Comparison of ENCODE assay signal across 1 cellular context in the genomic region with DNA sequence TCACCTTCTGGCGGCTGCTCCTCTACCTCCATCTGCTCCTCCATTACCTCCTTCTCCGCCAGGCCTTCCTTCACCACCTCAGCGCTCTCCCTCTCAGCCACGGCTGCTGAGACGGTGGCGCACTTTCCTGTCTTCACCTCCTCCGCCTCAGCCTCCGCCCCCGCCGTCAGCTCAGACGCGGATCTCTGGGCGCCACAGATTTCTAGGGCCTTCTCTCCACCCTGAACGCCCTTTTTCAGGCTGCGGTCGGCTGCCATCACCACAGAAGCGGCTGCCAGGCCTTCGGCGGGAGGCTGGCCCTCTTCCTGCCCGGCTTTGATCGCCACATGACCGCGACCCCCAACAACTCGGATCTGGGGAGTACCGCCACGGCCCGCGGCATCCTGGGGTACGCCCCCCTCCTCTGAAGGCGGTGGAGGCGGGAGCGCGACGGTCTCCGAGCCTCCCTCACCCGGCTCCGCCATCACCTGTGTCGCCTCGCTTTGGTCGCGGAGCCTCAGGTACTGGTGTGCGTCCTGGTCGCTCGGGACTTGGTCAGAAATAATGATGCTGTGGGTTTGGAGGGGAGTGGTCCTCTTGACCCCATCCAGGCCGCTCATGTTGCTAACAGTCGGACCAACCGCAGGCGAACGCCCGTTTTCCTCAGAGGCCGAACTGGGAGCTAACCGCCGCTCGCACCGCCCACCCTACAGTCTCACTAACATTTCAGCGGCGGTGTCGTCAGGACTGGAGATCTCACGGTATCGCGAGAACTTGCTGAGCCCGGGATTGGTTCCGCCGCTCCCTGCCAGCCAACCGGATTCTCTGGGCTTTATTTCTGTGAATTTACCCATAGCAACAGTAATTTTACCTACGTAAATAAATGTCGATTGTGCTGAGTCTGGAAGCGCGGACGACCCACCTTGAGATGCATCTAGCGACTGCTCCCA.
A peak's percentile ranks its signal among the peaks of the same experiment; 100 is the strongest.
TF ChIP-seq lines count a peak whose summit lies in the region.

A gene (minus strand): TSS at position 699 of the 929 bp plus-strand sequence. CDS start 100 bp downstream, at position 599.

TF ChIP-seq in HepG2, 621 proteins besides CTCF, POLR2A, EP300 and RAD21 (continued from another document and continues in another):
- TF ChIP-seq, protein P1, sequence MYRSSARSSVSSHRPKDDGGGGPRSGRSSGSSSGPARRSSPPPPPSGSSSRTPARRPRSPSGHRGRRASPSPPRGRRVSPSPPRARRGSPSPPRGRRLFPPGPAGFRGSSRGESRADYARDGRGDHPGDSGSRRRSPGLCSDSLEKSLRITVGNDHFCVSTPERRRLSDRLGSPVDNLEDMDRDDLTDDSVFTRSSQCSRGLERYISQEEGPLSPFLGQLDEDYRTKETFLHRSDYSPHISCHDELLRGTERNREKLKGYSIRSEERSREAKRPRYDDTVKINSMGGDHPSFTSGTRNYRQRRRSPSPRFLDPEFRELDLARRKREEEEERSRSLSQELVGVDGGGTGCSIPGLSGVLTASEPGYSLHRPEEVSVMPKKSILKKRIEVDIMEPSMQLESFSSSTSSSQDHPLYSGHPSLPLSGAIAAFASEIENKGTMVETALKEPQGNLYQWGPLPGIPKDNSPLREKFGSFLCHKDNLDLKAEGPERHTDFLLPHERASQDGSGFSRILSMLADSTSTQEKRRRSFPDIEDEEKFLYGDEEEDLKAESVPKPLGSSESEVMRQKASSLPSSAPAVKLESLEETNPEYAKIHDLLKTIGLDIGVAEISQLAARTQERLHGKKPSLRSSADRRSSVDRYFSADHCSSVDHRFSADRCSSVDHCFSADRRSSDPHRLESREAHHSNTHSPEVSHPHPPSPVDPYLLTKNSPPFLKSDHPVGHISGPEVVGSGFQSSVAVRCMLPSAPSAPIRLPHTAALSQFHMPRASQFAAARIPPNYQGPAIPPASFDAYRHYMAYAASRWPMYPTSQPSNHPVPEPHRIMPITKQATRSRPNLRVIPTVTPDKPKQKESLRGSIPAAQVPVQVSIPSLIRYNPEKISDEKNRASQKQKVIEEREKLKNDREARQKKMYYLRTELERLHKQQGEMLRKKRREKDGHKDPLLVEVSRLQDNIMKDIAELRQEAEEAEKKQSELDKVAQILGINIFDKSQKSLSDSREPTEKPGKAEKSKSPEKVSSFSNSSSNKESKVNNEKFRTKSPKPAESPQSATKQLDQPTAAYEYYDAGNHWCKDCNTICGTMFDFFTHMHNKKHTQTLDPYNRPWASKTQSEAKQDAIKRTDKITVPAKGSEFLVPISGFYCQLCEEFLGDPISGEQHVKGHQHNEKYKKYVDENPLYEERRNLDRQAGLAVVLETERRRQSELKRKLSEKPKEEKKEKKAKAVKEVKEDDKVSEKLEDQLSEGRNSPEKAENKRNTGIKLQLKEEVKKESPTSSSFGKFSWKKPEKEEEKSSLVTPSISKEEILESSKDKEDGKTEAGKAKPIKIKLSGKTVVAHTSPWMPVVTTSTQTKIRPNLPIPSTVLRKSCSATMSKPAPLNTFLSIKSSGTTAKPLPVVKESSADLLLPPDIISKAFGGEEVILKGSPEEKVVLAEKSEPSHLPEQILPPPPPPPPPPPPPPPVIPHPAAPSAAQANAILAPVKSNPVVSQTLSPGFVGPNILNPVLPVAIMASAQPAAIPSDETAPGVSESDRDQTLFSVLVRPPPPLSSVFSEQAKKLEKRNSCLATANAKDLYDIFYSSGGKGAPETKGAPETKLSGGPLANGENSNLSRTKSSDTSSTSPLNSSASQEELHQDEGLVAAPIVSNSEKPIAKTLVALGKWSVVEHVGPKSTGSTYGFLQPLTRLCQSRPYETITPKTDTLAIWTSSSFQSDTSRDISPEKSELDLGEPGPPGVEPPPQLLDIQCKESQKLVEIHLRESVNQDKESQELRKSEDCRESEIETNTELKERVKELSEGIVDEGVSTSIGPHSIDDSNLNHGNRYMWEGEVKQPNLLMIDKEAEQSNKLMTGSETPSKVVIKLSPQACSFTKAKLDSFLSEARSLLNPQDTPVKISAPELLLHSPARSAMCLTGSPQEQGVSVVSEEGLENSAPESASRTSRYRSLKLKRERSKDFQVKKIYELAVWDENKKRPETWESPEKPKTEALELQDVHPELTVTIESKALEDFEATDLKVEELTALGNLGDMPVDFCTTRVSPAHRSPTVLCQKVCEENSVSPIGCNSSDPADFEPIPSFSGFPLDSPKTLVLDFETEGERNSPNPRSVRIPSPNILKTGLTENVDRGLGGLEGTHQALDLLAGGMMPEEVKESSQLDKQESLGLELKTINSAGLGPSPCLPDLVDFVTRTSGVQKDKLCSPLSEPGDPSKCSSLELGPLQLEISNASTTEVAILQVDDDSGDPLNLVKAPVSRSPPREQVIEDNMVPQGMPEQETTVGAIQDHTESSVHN (CRISPR knock-in tag; IDR thresholded peaks at IDR 0.05): peak; percentile 46; the same call in 1 of the 2 replicates
- peak; percentile 69; the same call in 1 of the 2 replicates for TF ChIP-seq ERF (CRISPR knock-in tag; IDR thresholded peaks at IDR 0.05)
- peak; percentile 58 for TF ChIP-seq SOX5 (CRISPR knock-in tag; IDR thresholded peaks at IDR 0.05; ENCODE audit: borderline replicate concordance)
- TF ChIP-seq PAX8 (CRISPR knock-in tag; IDR thresholded peaks at IDR 0.05; ENCODE audit: borderline replicate concordance): peak; percentile 89; the same call in 1 of the 2 replicates
- TF ChIP-seq, protein P2, sequence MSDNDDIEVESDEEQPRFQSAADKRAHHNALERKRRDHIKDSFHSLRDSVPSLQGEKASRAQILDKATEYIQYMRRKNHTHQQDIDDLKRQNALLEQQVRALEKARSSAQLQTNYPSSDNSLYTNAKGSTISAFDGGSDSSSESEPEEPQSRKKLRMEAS (IDR thresholded peaks at IDR 0.05): peak; percentile 52; the same call in 1 of the 2 replicates
- no peak for TF ChIP-seq HNRNPL (IDR thresholded peaks at IDR 0.05; ENCODE audit: low read depth, low read length)
- peak; percentile 99 for TF ChIP-seq RFX5 (IDR thresholded peaks at IDR 0.05; ENCODE audit: low read depth, low read length)
- TF ChIP-seq PPARG (CRISPR knock-in tag; conservative IDR thresholded peaks at IDR 0.05): 0 out of 2 replicates have a peak, but pooled peaks have one; percentile 8
- TF ChIP-seq, protein P3, sequence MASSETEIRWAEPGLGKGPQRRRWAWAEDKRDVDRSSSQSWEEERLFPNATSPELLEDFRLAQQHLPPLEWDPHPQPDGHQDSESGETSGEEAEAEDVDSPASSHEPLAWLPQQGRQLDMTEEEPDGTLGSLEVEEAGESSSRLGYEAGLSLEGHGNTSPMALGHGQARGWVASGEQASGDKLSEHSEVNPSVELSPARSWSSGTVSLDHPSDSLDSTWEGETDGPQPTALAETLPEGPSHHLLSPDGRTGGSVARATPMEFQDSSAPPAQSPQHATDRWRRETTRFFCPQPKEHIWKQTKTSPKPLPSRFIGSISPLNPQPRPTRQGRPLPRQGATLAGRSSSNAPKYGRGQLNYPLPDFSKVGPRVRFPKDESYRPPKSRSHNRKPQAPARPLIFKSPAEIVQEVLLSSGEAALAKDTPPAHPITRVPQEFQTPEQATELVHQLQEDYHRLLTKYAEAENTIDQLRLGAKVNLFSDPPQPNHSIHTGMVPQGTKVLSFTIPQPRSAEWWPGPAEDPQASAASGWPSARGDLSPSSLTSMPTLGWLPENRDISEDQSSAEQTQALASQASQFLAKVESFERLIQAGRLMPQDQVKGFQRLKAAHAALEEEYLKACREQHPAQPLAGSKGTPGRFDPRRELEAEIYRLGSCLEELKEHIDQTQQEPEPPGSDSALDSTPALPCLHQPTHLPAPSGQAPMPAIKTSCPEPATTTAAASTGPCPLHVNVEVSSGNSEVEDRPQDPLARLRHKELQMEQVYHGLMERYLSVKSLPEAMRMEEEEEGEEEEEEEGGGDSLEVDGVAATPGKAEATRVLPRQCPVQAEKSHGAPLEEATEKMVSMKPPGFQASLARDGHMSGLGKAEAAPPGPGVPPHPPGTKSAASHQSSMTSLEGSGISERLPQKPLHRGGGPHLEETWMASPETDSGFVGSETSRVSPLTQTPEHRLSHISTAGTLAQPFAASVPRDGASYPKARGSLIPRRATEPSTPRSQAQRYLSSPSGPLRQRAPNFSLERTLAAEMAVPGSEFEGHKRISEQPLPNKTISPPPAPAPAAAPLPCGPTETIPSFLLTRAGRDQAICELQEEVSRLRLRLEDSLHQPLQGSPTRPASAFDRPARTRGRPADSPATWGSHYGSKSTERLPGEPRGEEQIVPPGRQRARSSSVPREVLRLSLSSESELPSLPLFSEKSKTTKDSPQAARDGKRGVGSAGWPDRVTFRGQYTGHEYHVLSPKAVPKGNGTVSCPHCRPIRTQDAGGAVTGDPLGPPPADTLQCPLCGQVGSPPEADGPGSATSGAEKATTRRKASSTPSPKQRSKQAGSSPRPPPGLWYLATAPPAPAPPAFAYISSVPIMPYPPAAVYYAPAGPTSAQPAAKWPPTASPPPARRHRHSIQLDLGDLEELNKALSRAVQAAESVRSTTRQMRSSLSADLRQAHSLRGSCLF (CRISPR knock-in tag; IDR thresholded peaks at IDR 0.05; ENCODE audit: borderline replicate concordance): 0 out of 2 replicates have a peak, but pooled peaks have one; percentile 57
- TF ChIP-seq SP140L (CRISPR knock-in tag; IDR thresholded peaks at IDR 0.05; ENCODE audit: borderline replicate concordance): 0 out of 2 replicates have a peak, but pooled peaks have one; percentile 50
- TF ChIP-seq ARNTL (CRISPR knock-in tag; IDR thresholded peaks at IDR 0.05): peak; percentile 66
- peak; percentile 50; the same call in 1 of the 2 replicates for TF ChIP-seq ZNF264 (CRISPR knock-in tag; IDR thresholded peaks at IDR 0.05)
- TF ChIP-seq, protein P4, sequence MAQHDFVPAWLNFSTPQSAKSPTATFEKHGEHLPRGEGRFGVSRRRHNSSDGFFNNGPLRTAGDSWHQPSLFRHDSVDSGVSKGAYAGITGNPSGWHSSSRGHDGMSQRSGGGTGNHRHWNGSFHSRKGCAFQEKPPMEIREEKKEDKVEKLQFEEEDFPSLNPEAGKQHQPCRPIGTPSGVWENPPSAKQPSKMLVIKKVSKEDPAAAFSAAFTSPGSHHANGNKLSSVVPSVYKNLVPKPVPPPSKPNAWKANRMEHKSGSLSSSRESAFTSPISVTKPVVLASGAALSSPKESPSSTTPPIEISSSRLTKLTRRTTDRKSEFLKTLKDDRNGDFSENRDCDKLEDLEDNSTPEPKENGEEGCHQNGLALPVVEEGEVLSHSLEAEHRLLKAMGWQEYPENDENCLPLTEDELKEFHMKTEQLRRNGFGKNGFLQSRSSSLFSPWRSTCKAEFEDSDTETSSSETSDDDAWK (CRISPR knock-in tag; IDR thresholded peaks at IDR 0.05): no peak
- TF ChIP-seq CBX5 (CRISPR knock-in tag; IDR thresholded peaks at IDR 0.05; ENCODE audit: borderline replicate concordance): peak; percentile 17; the same call in 1 of the 2 replicates
- no peak for TF ChIP-seq NR3C1 (CRISPR knock-in tag; IDR thresholded peaks at IDR 0.05)
- peak; percentile 91 for TF ChIP-seq SRY (CRISPR knock-in tag; IDR thresholded peaks at IDR 0.05)
- TF ChIP-seq GLI4 (CRISPR knock-in tag; IDR thresholded peaks at IDR 0.05; ENCODE audit: borderline replicate concordance): peak; percentile 97
- TF ChIP-seq NFYC (CRISPR knock-in tag; IDR thresholded peaks at IDR 0.05): peak; percentile 89
- TF ChIP-seq FLYWCH1 (CRISPR knock-in tag; IDR thresholded peaks at IDR 0.05): no peak
- TF ChIP-seq, protein P5, sequence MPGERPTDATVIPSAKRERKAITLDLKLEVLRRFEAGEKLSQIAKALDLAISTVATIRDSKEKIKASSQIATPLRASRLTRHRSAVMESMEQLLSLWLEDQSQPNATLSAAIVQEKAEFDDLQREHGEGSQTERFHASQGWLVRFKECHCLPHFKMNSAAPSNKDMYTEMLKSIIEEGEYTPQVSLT (CRISPR knock-in tag; IDR thresholded peaks at IDR 0.05; ENCODE audit: borderline replicate concordance, low read depth): no peak
- 0 out of 2 replicates have a peak, but pooled peaks have one; percentile 41 for TF ChIP-seq ZNF557 (CRISPR knock-in tag; IDR thresholded peaks at IDR 0.05)
- TF ChIP-seq TMF1 (CRISPR knock-in tag; IDR thresholded peaks at IDR 0.05; ENCODE audit: low read depth): peak; percentile 54; the same call in 1 of the 2 replicates
- TF ChIP-seq ZNF598 (CRISPR knock-in tag; IDR thresholded peaks at IDR 0.05; ENCODE audit: borderline replicate concordance): peak; percentile 95
- TF ChIP-seq, protein P6, sequence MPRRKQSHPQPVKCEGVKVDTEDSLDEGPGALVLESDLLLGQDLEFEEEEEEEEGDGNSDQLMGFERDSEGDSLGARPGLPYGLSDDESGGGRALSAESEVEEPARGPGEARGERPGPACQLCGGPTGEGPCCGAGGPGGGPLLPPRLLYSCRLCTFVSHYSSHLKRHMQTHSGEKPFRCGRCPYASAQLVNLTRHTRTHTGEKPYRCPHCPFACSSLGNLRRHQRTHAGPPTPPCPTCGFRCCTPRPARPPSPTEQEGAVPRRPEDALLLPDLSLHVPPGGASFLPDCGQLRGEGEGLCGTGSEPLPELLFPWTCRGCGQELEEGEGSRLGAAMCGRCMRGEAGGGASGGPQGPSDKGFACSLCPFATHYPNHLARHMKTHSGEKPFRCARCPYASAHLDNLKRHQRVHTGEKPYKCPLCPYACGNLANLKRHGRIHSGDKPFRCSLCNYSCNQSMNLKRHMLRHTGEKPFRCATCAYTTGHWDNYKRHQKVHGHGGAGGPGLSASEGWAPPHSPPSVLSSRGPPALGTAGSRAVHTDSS (CRISPR knock-in tag; conservative IDR thresholded peaks at IDR 0.05): no peak
- peak; percentile 39; the same call in 1 of the 2 replicates for TF ChIP-seq MEIS2 (CRISPR knock-in tag; IDR thresholded peaks at IDR 0.05)
- no peak for TF ChIP-seq ZNF841 (CRISPR knock-in tag; IDR thresholded peaks at IDR 0.05; ENCODE audit: borderline replicate concordance)
- no peak for TF ChIP-seq PRPF4 (IDR thresholded peaks at IDR 0.05; ENCODE audit: low read depth, low read length, poor library complexity, severe bottlenecking)
- no peak for TF ChIP-seq ZFAT (CRISPR knock-in tag; conservative IDR thresholded peaks at IDR 0.05)
- no peak for TF ChIP-seq SP1 (IDR thresholded peaks at IDR 0.05)
- TF ChIP-seq SP1 (CRISPR knock-in tag; IDR thresholded peaks at IDR 0.05): peak; percentile 62
- peak; percentile 89 for TF ChIP-seq ZNF556 (CRISPR knock-in tag; IDR thresholded peaks at IDR 0.05; ENCODE audit: borderline replicate concordance)
- no peak for TF ChIP-seq KAT2B (IDR thresholded peaks at IDR 0.05; ENCODE audit: borderline replicate concordance, low read depth, low read length)
- TF ChIP-seq ZFP36 (IDR thresholded peaks at IDR 0.05; ENCODE audit: borderline replicate concordance, low read depth, low read length, partially characterized antibody): no peak
- TF ChIP-seq, protein P7, sequence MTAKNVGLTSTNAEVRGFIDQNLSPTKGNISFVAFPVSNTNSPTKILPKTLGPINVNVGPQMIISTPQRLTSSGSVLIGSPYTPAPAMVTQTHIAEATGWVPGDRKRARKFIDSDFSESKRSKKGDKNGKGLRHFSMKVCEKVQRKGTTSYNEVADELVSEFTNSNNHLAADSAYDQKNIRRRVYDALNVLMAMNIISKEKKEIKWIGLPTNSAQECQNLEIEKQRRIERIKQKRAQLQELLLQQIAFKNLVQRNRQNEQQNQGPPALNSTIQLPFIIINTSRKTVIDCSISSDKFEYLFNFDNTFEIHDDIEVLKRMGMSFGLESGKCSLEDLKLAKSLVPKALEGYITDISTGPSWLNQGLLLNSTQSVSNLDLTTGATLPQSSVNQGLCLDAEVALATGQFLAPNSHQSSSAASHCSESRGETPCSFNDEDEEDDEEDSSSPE (CRISPR knock-in tag; IDR thresholded peaks at IDR 0.05): no peak; the same call in 1 of the 2 replicates
- peak; percentile 96 for TF ChIP-seq ZNF224 (CRISPR knock-in tag; IDR thresholded peaks at IDR 0.05)
- no peak for TF ChIP-seq ATM (IDR thresholded peaks at IDR 0.05; ENCODE audit: borderline replicate concordance)
- TF ChIP-seq DMAP1 (CRISPR knock-in tag; IDR thresholded peaks at IDR 0.05): peak; percentile 85; the same call in 1 of the 2 replicates
- TF ChIP-seq SNAPC2 (CRISPR knock-in tag; IDR thresholded peaks at IDR 0.05): peak; percentile 91
- TF ChIP-seq MLLT10 (CRISPR knock-in tag; IDR thresholded peaks at IDR 0.05): no peak
- no peak for TF ChIP-seq IRX3 (CRISPR knock-in tag; IDR thresholded peaks at IDR 0.05; ENCODE audit: borderline replicate concordance, low read depth)
- TF ChIP-seq NFIC (IDR thresholded peaks at IDR 0.05; ENCODE audit: low read length): no peak
- TF ChIP-seq ZFP1 (CRISPR knock-in tag; IDR thresholded peaks at IDR 0.05): peak; percentile 56; the same call in 1 of the 2 replicates
